In genomic region chr7:79453558-79454324, GRCh38 we compare ENCODE assay signal across 8 cellular contexts. TPM values are rescaled to one million over a fixed set of nuclear protein-coding genes. Genes with fewer than 3 reads are reported as not detected.
DNase-seq lines count a peak whose midpoint lies in the region; ATAC-seq lines count a peak whose summit lies in the region.

Gene MAGI2, minus strand, starts transcription at chr7:79453667. Its CDS starts 347 bp downstream, at chr7:79453320.

- peak within 1 kb of the TSS; percentile 40 to 94 (median 79) for H3K27ac ChIP-seq in skin epidermis
- no peak within 1 kb of the TSS for H3K27ac ChIP-seq in effector memory CD4-positive, alpha-beta T cell (ENCODE audit: insufficient read depth, low read length, poor library complexity, severe bottlenecking)

- DNase-seq in GM04503 (ENCODE audit: low read depth) (peak; percentile 45), NT2/D1 (ENCODE audit: low read depth, low spot score) (no peak), dermis blood vessel endothelial cell (peak; percentile 77), kidney tubule cell (ENCODE audit: low spot score) (peak; percentile 75), NCI-H1048 (lab: John Stamatoyannopoulos, UW) (no peak)
- DNase-seq in effector memory CD4-positive, alpha-beta T cell = no peak

- no peaks in the 10 kb centered on the region for H3K9me3 ChIP-seq in NT2/D1 (ENCODE audit: insufficient read depth, low read length)
- H3K9me3 ChIP-seq in effector memory CD4-positive, alpha-beta T cell (ENCODE audit: control insufficient read depth, low read length) = no peaks in the 10 kb centered on the region

- H3K36me3 ChIP-seq in NT2/D1 (ENCODE audit: insufficient read depth, insufficient read length, low read length) = peaks cover 2% of the 10 kb centered on the region
- no peaks in the 10 kb centered on the region for H3K36me3 ChIP-seq in effector memory CD4-positive, alpha-beta T cell (ENCODE audit: control insufficient read depth, insufficient read depth, low read length)

- no peak for ATAC-seq in HG02610 (IDR thresholded peaks at IDR 0.05; ENCODE audit: unreplicated experiment)

- H3K27me3 ChIP-seq in NT2/D1 (ENCODE audit: insufficient read depth, insufficient read length) = peaks cover 57% of the 10 kb centered on the region
- no peaks in the 10 kb centered on the region for H3K27me3 ChIP-seq in effector memory CD4-positive, alpha-beta T cell (replicated peaks; ENCODE audit: control insufficient read depth, insufficient read depth, low read length, poor library complexity, severe bottlenecking)

- peak within 1 kb of the TSS; percentile 86 for H3K9ac ChIP-seq in NT2/D1 (ENCODE audit: insufficient read length, low read depth)

- H3K4me3 ChIP-seq in NT2/D1 (ENCODE audit: insufficient read length, low read depth) (peak within 1 kb of the TSS; percentile 64), skin epidermis (peak within 1 kb of the TSS; percentile 33 to 54 (median 44))
- H3K4me3 ChIP-seq in effector memory CD4-positive, alpha-beta T cell (ENCODE audit: insufficient read depth, low read depth, low read length, poor library complexity, severe bottlenecking) = no peak within 1 kb of the TSS

- H3K4me1 ChIP-seq in NT2/D1 (ENCODE audit: insufficient read depth, insufficient read length) = no peaks in the 10 kb centered on the region
- H3K4me1 ChIP-seq in effector memory CD4-positive, alpha-beta T cell (ENCODE audit: control insufficient read depth, insufficient read depth, low read length, poor library complexity, severe bottlenecking) = no peaks in the 10 kb centered on the region

RNA-seq across cellular contexts. Expression of gene MAGI2, which starts in this region (rescaled TPM):
- 1.8 and 2.4 TPM in 2 replicates for total RNA-seq in dermis blood vessel endothelial cell

Comparison
In these comparisons a context has a peak if more than half of its experiments do, and no peak if none do; other contexts are left out.
1. DNase-seq: peak in GM04503 (single experiment), dermis blood vessel endothelial cell (single experiment) and kidney tubule cell (single experiment); none in NT2/D1 (single experiment), NCI-H1048 (single experiment) and effector memory CD4-positive, alpha-beta T cell (0 of 3).